In genomic region chr1:30512253-30512921, GRCh38 we compare ENCODE assay signal across 23 cellular contexts.
A peak's percentile ranks its signal among the peaks of the same experiment; 100 is the strongest.
DNase-seq lines count a peak whose midpoint lies in the region; ATAC-seq and TF ChIP-seq lines count a peak whose summit lies in the region.
"Had no signal": no experiment of that assay in that cellular context is flagged by ENCODE, and none has a peak within 500 bp of the region (broad histone marks: within the 10 kb centered on the region; RNA-seq: fewer than 3 reads in every experiment).

No MANE protein-coding gene starts in this region.

- H3K4me3 ChIP-seq in adipocyte (ENCODE audit: low read length), result no peak overlapping the region
- H3K4me3 ChIP-seq in vagina, result no peak overlapping the region
- H3K4me3 ChIP-seq: BLaER1, breast epithelium, dorsolateral prefrontal cortex, K562, lung, psoas muscle had no signal

- H3K9me3 ChIP-seq in adipocyte (ENCODE audit: control insufficient read depth, low read length) (no peaks in the 10 kb centered on the region), vagina (no peaks in the 10 kb centered on the region)
- H3K9me3 ChIP-seq: BLaER1, breast epithelium, psoas muscle had no signal

- H3K4me1 ChIP-seq in adipocyte (ENCODE audit: control insufficient read depth, insufficient read depth, low read length) (peaks cover 13% of the 10 kb centered on the region), vagina (peaks cover 4% of the 10 kb centered on the region)
- H3K4me1 ChIP-seq: BLaER1, breast epithelium, psoas muscle had no signal

- no peak for TF ChIP-seq POLR2A in vagina (IDR thresholded peaks at IDR 0.05)

- no peak for TF ChIP-seq CTCF in vagina (IDR thresholded peaks at IDR 0.05)

- no peaks in the 10 kb centered on the region for H3K36me3 ChIP-seq in adipocyte (ENCODE audit: control insufficient read depth, insufficient read depth, low read length, severe bottlenecking)
- H3K36me3 ChIP-seq in vagina, result no peaks in the 10 kb centered on the region
- H3K36me3 ChIP-seq: BLaER1, breast epithelium had no signal

- peak; percentile 47 for DNase-seq in activated CD8-positive, alpha-beta memory T cell treated with anti-CD3 and anti-CD28 coated beads for 24 hours
- no peak for DNase-seq in activated CD8-positive, alpha-beta memory T cell treated with anti-CD3 and anti-CD28 coated beads, Interleukin-2, amount 50 U/mL, for 48 hours
- DNase-seq in adipocyte (ENCODE audit: low read depth) (no peak), iPS-NIHi7 (ENCODE audit: extremely low spot score) (peak; percentile 69), vagina (ENCODE audit: extremely low spot score in 2 of 2) (peak in 1 of 2 donors; percentile 88), NCI-H128 (lab: John Stamatoyannopoulos, UW; ENCODE audit: unreplicated experiment) (no peak)
- DNase-seq: activated CD4-positive, alpha-beta memory T cell treated with anti-CD3 and anti-CD28 coated beads, Interleukin-2, amount 10 ng/mL, durations not matched to agents 7 days and 5 days; activated naive CD8-positive, alpha-beta T cell treated with anti-CD3 and anti-CD28 coated beads for 36 hours; dorsolateral prefrontal cortex; GF-D8; NCI-H2107; NCI-H524; psoas muscle; Right ventricle myocardium superior; small intestine; stimulated activated CD4-positive, alpha-beta T cell treated with anti-CD3 and anti-CD28 coated beads, Interleukin-4, amount 100 ng/mL, for 24 hours had no signal

- peak overlapping the region; percentile 24 for H3K9ac ChIP-seq in adipocyte (ENCODE audit: low read length)
- H3K9ac ChIP-seq: BLaER1 had no signal

- intact Hi-C loops in vagina (cut with DNase I), result no loop called here

- H3K27ac ChIP-seq in vagina, result peak overlapping the region; percentile 44
- H3K27ac ChIP-seq: 22Rv1, BLaER1, breast epithelium, dorsolateral prefrontal cortex, psoas muscle had no signal

- ATAC-seq in GM18498 (IDR thresholded peaks at IDR 0.05; ENCODE audit: unreplicated experiment) (no peak), GM18519 (IDR thresholded peaks at IDR 0.05; ENCODE audit: low FRiP score, unreplicated experiment) (no peak)
- ATAC-seq: K562, psoas muscle had no signal

- H3K27me3 ChIP-seq in adipocyte (replicated peaks; ENCODE audit: control insufficient read depth, insufficient read depth, low read length) (peaks cover 18% of the 10 kb centered on the region), vagina (no peaks in the 10 kb centered on the region)
- H3K27me3 ChIP-seq: BLaER1, breast epithelium had no signal

Comparison
In these comparisons a context has a peak if more than half of its experiments do, and no peak if none do; other contexts are left out.
1. DNase-seq: peak in activated CD8-positive, alpha-beta memory T cell treated with anti-CD3 and anti-CD28 coated beads for 24 hours (single experiment) and iPS-NIHi7 (single experiment); none in activated CD8-positive, alpha-beta memory T cell treated with anti-CD3 and anti-CD28 coated beads, Interleukin-2, amount 50 U/mL, for 48 hours (single experiment), adipocyte (single experiment) and NCI-H128 (single experiment).